8 cellular contexts compared by ENCODE assay signal in the genomic region with DNA sequence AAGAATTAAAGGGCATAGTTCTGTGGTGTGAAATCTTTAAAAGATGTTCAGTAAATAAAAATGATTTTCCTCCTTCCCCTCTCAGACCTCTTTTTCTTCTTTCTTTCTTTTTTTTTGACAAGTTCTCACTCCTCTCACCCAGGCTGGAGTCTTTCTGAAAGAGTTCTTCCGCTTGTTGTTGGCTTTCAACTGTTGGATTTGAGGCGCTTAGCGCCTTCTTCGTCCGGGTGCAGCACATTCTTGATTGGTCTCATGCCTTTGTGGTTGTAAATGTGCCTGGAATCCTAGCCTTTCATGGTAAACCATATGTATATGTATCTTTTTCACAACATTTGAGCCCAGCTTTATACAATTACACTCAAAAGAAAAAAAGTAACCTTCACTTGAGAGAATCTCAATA. TPM values are rescaled to one million over a fixed set of nuclear protein-coding genes. Genes with fewer than 3 reads are reported as not detected.
DNase-seq lines count a peak whose midpoint lies in the region; ATAC-seq, FAIRE-seq and TF ChIP-seq lines count a peak whose summit lies in the region.

No MANE protein-coding gene starts in this region.

- POLR2A ChIA-PET in activated CD8-positive, alpha-beta T cell treated with anti-CD3 and anti-CD28 coated beads for 36 hours (lab: Charles Lee) = interaction anchor here (0.6 to 1.8 kb wide), 12 partner anchors 9 to 98 kb away, joined by 3 to 11 read pairs (median 4); a partner anchor contains a TSS

- no peaks in the 10 kb centered on the region for H3K27me3 ChIP-seq in tibial nerve

- H3K27me3 Mint-ChIP-seq in activated naive CD4-positive, alpha-beta T cell treated with anti-CD3 and anti-CD28 coated beads, Interleukin-2, amount 10 ng/mL, durations not matched to agents 7 days and 5 days = no peaks in the 10 kb centered on the region
- H3K27me3 Mint-ChIP-seq in activated CD8-positive, alpha-beta T cell treated with anti-CD3 and anti-CD28 coated beads for 36 hours = no peaks in the 10 kb centered on the region

- DNase-seq in activated naive CD4-positive, alpha-beta T cell treated with anti-CD3 and anti-CD28 coated beads, Interleukin-2, amount 10 ng/mL, durations not matched to agents 7 days and 5 days = peak; percentile 35
- DNase-seq in activated naive CD4-positive, alpha-beta T cell treated with anti-CD3 and anti-CD28 coated beads, Interleukin-2, amount 50 U/mL, for 16 hours = no peak
- peak; percentile 27 for DNase-seq in activated CD8-positive, alpha-beta T cell treated with anti-CD3 and anti-CD28 coated beads for 36 hours
- no peak for DNase-seq in kidney
- no peak for DNase-seq in tibial nerve (ENCODE audit: low spot score in 2 of 2)
- DNase-seq in NK-92 treated with Interleukin-12 subunit alpha and Interleukin-12 subunit beta, amount 100 ng/mL, for 24 hours (lab: John Stamatoyannopoulos, UW) = no peak
- DNase-seq in NCI-H446 treated with DMSO at 0.1 percent for 48 hours (lab: John Stamatoyannopoulos, UW) = no peak
- DNase-seq in inferior parietal cortex (ENCODE audit: extremely low spot score) = no peak

- ATAC-seq in activated CD8-positive, alpha-beta T cell treated with anti-CD3 and anti-CD28 coated beads for 36 hours = no peak

- CTCF ChIA-PET in activated naive CD4-positive, alpha-beta T cell treated with anti-CD3 and anti-CD28 coated beads, Interleukin-2, amount 10 ng/mL, durations not matched to agents 7 days and 5 days (lab: Charles Lee) = interaction anchor here (0.7 to 1.8 kb wide), 4 partner anchors 84 to 245 kb away, joined by 3 to 6 read pairs (median 4); no protein-coding TSS in a partner anchor
- CTCF ChIA-PET in activated CD8-positive, alpha-beta T cell treated with anti-CD3 and anti-CD28 coated beads for 36 hours (lab: Charles Lee) = interaction anchor here (0.9 to 4.7 kb wide), 6 partner anchors 9 to 241 kb away, joined by 3 to 24 read pairs (median 8); a partner anchor contains a TSS

- no peak overlapping the region for H3K9ac ChIP-seq in kidney (ENCODE audit: low read length in 2 of 2)

- H3K4me3 Mint-ChIP-seq in activated naive CD4-positive, alpha-beta T cell treated with anti-CD3 and anti-CD28 coated beads, Interleukin-2, amount 10 ng/mL, durations not matched to agents 7 days and 5 days = peak overlapping the region; percentile 91
- H3K4me3 Mint-ChIP-seq in activated CD8-positive, alpha-beta T cell treated with anti-CD3 and anti-CD28 coated beads for 36 hours = peak overlapping the region; percentile 89

- TF ChIP-seq CTCF in activated CD8-positive, alpha-beta T cell treated with anti-CD3 and anti-CD28 coated beads for 36 hours (IDR thresholded peaks at IDR 0.05) = no peak
- TF ChIP-seq CTCF in kidney (IDR thresholded peaks at IDR 0.05; ENCODE audit: borderline replicate concordance, extremely low read depth, insufficient read depth) (no peak), tibial nerve (IDR thresholded peaks at IDR 0.05) (no peak)

- peaks cover 71% of the 10 kb centered on the region for H3K4me1 Mint-ChIP-seq in activated naive CD4-positive, alpha-beta T cell treated with anti-CD3 and anti-CD28 coated beads, Interleukin-2, amount 10 ng/mL, durations not matched to agents 7 days and 5 days
- peaks cover 45% of the 10 kb centered on the region for H3K4me1 Mint-ChIP-seq in activated CD8-positive, alpha-beta T cell treated with anti-CD3 and anti-CD28 coated beads for 36 hours (ENCODE audit: low read depth)

- no peak for TF ChIP-seq EP300 in tibial nerve (IDR thresholded peaks at IDR 0.05)

- H3K27ac Mint-ChIP-seq in activated naive CD4-positive, alpha-beta T cell treated with anti-CD3 and anti-CD28 coated beads, Interleukin-2, amount 10 ng/mL, durations not matched to agents 7 days and 5 days = peak overlapping the region; percentile 92
- H3K27ac Mint-ChIP-seq in activated CD8-positive, alpha-beta T cell treated with anti-CD3 and anti-CD28 coated beads for 36 hours = peak overlapping the region; percentile 98

- peaks cover 60% of the 10 kb centered on the region for H3K36me3 Mint-ChIP-seq in activated naive CD4-positive, alpha-beta T cell treated with anti-CD3 and anti-CD28 coated beads, Interleukin-2, amount 10 ng/mL, durations not matched to agents 7 days and 5 days
- peaks cover 55% of the 10 kb centered on the region for H3K36me3 Mint-ChIP-seq in activated CD8-positive, alpha-beta T cell treated with anti-CD3 and anti-CD28 coated beads for 36 hours (ENCODE audit: low read depth)

- FAIRE-seq in kidney (lab: Jason Lieb, UNC) = no peak

- TF ChIP-seq POLR2A in tibial nerve (IDR thresholded peaks at IDR 0.05) = no peak

- H3K4me1 ChIP-seq in kidney (ENCODE audit: control insufficient read depth in 1 of 2, insufficient read depth in 1 of 2, low read depth in 1 of 2, low read length in 2 of 2) (peaks cover 4% of the 10 kb centered on the region in 2 donors), tibial nerve (peaks cover 0 to 34% (median 5%) of the 10 kb centered on the region in 4 donors)

- H3K9me3 Mint-ChIP-seq in activated naive CD4-positive, alpha-beta T cell treated with anti-CD3 and anti-CD28 coated beads, Interleukin-2, amount 10 ng/mL, durations not matched to agents 7 days and 5 days = no peaks in the 10 kb centered on the region
- H3K9me3 Mint-ChIP-seq in activated CD8-positive, alpha-beta T cell treated with anti-CD3 and anti-CD28 coated beads for 36 hours = no peaks in the 10 kb centered on the region

- no peaks in the 10 kb centered on the region for H3K9me3 ChIP-seq in kidney (ENCODE audit: control insufficient read depth in 1 of 2, low read length in 2 of 2)
- no peaks in the 10 kb centered on the region for H3K9me3 ChIP-seq in tibial nerve

- H3K4me3 ChIP-seq in kidney (ENCODE audit: low read length in 2 of 2) (peak overlapping the region; percentile 99), tibial nerve (peak overlapping the region; percentile 57 to 82 (median 73))

- intact Hi-C loops in activated CD8-positive, alpha-beta T cell treated with anti-CD3 and anti-CD28 coated beads for 36 hours (cut with micrococcal nuclease) = loop anchor here (10.0 kb wide), 1 partner anchor 99 kb away; a partner anchor contains a TSS
- intact Hi-C loops in kidney (cut with DNase I) = no loop called here

- H3K36me3 ChIP-seq in kidney (ENCODE audit: control insufficient read depth in 1 of 2, insufficient read depth in 2 of 2, low read length in 2 of 2) (peaks cover 2 to 6% of the 10 kb centered on the region in 2 donors), tibial nerve (peaks cover 0 to 16% (median 0%) of the 10 kb centered on the region in 3 donors)

- no peak overlapping the region for H3K27ac ChIP-seq in kidney (ENCODE audit: low read depth in 2 of 2, low read length in 2 of 2)
- H3K27ac ChIP-seq in tibial nerve = no peak overlapping the region

- WGBS in tibial nerve, 2 donors = 9 to 20% methylated on average over 5 of the region's 5 CpGs

RNA-seq across cellular contexts. Expression of a gene that starts 1.0 kb away (rescaled TPM):
- 10 to 100 TPM in 1 of 2 experiments, 1 to 10 TPM in 1; 8.7 to 10.8 TPM for total RNA-seq in activated CD8-positive, alpha-beta T cell treated with anti-CD3 and anti-CD28 coated beads for 36 hours
- 8.7 TPM for total RNA-seq in kidney
- 8.5 TPM for polyA plus RNA-seq in kidney (ENCODE audit: insufficient read depth, low read depth, low replicate concordance)
- total RNA-seq in tibial nerve = 1 to 10 TPM; 4.2 to 9.0 (median 6.0) TPM

Comparison
In these comparisons a context has a peak if more than half of its experiments do, and no peak if none do; other contexts are left out.
1. DNase-seq: peak in activated naive CD4-positive, alpha-beta T cell treated with anti-CD3 and anti-CD28 coated beads, Interleukin-2, amount 10 ng/mL, durations not matched to agents 7 days and 5 days (single experiment) and activated CD8-positive, alpha-beta T cell treated with anti-CD3 and anti-CD28 coated beads for 36 hours (single experiment); none in activated naive CD4-positive, alpha-beta T cell treated with anti-CD3 and anti-CD28 coated beads, Interleukin-2, amount 50 U/mL, for 16 hours (single experiment), kidney (single experiment), tibial nerve (0 of 2), NK-92 treated with Interleukin-12 subunit alpha and Interleukin-12 subunit beta, amount 100 ng/mL, for 24 hours (single experiment), NCI-H446 treated with DMSO at 0.1 percent for 48 hours (single experiment) and inferior parietal cortex (single experiment).